Comparison of ENCODE assay signal across 31 cellular contexts in the genomic region with DNA sequence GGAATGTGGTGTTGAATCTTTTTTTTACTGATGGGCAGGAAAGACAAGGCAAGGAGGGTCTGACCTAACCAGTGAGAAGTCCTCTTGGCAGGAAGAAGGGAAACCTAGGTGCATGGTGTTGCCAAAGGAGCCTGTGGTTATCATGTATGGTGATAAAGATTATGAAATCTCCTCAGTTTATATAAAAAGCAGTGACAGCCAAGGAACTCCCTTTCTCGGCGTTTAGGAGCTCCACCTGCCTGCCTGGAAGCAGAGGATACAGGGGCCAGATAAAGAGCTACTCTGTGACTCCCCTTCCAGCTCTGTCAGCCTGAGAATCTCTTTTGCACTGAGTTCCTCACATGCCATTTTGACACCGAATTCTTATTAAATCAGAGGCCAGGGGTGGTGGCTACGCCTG. TPM values are rescaled to one million over a fixed set of nuclear protein-coding genes. Genes with fewer than 3 reads are reported as not detected.
A peak's percentile ranks its signal among the peaks of the same experiment; 100 is the strongest.
DNase-seq lines count a peak whose midpoint lies in the region; ATAC-seq and TF ChIP-seq lines count a peak whose summit lies in the region.
"Had no signal": no experiment of that assay in that cellular context is flagged by ENCODE, and none has a peak within 500 bp of the region (broad histone marks: within the 10 kb centered on the region; RNA-seq: fewer than 3 reads in every experiment).

No MANE protein-coding gene starts in this region.

- no peaks in the 10 kb centered on the region for H3K36me3 ChIP-seq in gastroesophageal sphincter
- no peaks in the 10 kb centered on the region for H3K36me3 ChIP-seq in adrenal gland (replicated peaks in 1 of 2)
- H3K36me3 ChIP-seq: ovary had no signal

- H3K4me3 ChIP-seq in AG10803 (ENCODE audit: low read length) (no peak overlapping the region), gastroesophageal sphincter (no peak overlapping the region), adrenal gland (no peak overlapping the region)
- H3K4me3 ChIP-seq: body of pancreas, dorsolateral prefrontal cortex, ovary, SK-N-MC had no signal

- H3K27ac Mint-ChIP-seq in nephron progenitor cell = peak overlapping the region; percentile 81
- no peak overlapping the region for H3K27ac Mint-ChIP-seq in effector memory CD8-positive, alpha-beta T cell
- H3K27ac Mint-ChIP-seq: activated CD8-positive, alpha-beta T cell treated with anti-CD3 and anti-CD28 coated beads for 36 hours; activated naive CD8-positive, alpha-beta T cell treated with anti-CD3 and anti-CD28 coated beads, Interleukin-2, amount 10 ng/mL, durations not matched to agents 7 days and 5 days; memory B cell; naive B cell; stimulated activated memory B cell treated with anti-CD40 and anti-IgM and Interleukin-4, amounts not matched to agents 10 μg/mL and 1 μg/mL and 100 μg/mL, for 72 hours had no signal

- no peak for TF ChIP-seq EP300 in gastroesophageal sphincter (IDR thresholded peaks at IDR 0.05)

- DNase-seq in AG10803 (ENCODE audit: low read depth) (peak; percentile 48), RPMI7951 (ENCODE audit: low read depth) (peak; percentile 33), nephron progenitor cell (no peak), adrenal gland (no peak)
- DNase-seq in stimulated activated CD4-positive, alpha-beta T cell treated with anti-CD3 and anti-CD28 coated beads, Interleukin-1b, Interleukin-23, amount 100 ng/mL, for 48 hours = no peak
- no peak for DNase-seq in effector memory CD8-positive, alpha-beta T cell
- DNase-seq: activated CD4-positive, alpha-beta T cell treated with anti-CD3 and anti-CD28 coated beads for 1 hour; activated CD8-positive, alpha-beta T cell treated with anti-CD3 and anti-CD28 coated beads for 36 hours; activated gamma-delta T cell; activated naive CD8-positive, alpha-beta T cell treated with anti-CD3 and anti-CD28 coated beads, Interleukin-2, amount 10 ng/mL, durations not matched to agents 7 days and 5 days; body of pancreas; cerebellar nuclear complex; DND-41; dorsolateral prefrontal cortex; MV-4-11; naive B cell; NCI-H1436 treated with DMSO at 0.1 percent for 48 hours; NCI-H2107; NCI-H446; NCI-H82; RPMI8226; stimulated activated CD4-positive, alpha-beta T cell treated with anti-CD3 and anti-CD28 coated beads, Interleukin-12 subunit alpha, Interleukin-12 subunit beta, amount 100 ng/mL, for 4 hours; stimulated activated CD4-positive, alpha-beta T cell treated with anti-CD3 and anti-CD28 coated beads, Interleukin-4, amount 100 ng/mL, for 24 hours had no signal

- 21 to 32% methylated on average over 3 of the region's 4 CpGs for WGBS in gastroesophageal sphincter (ENCODE audit: low coverage in 1 of 2), 2 donors
- WGBS in adrenal gland, 4 donors = 64 to 67% (median 66%) methylated on average over 4 of the region's 4 CpGs

- H3K4me3 Mint-ChIP-seq in nephron progenitor cell = no peak overlapping the region
- no peak overlapping the region for H3K4me3 Mint-ChIP-seq in effector memory CD8-positive, alpha-beta T cell
- H3K4me3 Mint-ChIP-seq: activated CD8-positive, alpha-beta T cell treated with anti-CD3 and anti-CD28 coated beads for 36 hours; activated naive CD8-positive, alpha-beta T cell treated with anti-CD3 and anti-CD28 coated beads, Interleukin-2, amount 10 ng/mL, durations not matched to agents 7 days and 5 days; memory B cell; naive B cell; stimulated activated memory B cell treated with anti-CD40 and anti-IgM and Interleukin-4, amounts not matched to agents 10 μg/mL and 1 μg/mL and 100 μg/mL, for 72 hours had no signal

- H3K27me3 ChIP-seq in gastroesophageal sphincter (no peaks in the 10 kb centered on the region), adrenal gland (no peaks in the 10 kb centered on the region)
- H3K27me3 ChIP-seq: body of pancreas, ovary had no signal

- H3K4me1 ChIP-seq in gastroesophageal sphincter (peaks cover 0 to 83% (median 7%) of the 10 kb centered on the region in 3 donors), adrenal gland (replicated peaks in 1 of 2) (peaks cover 0 to 18% of the 10 kb centered on the region in 2 donors)

- H3K27ac ChIP-seq in gastroesophageal sphincter = peak overlapping the region in 3 of 4 donors; percentile 69 to 79 (median 70)
- no peak overlapping the region for H3K27ac ChIP-seq in adrenal gland
- H3K27ac ChIP-seq: body of pancreas, KMS-11, ovary had no signal

- peaks cover 72% of the 10 kb centered on the region for H3K4me1 Mint-ChIP-seq in nephron progenitor cell
- H3K4me1 Mint-ChIP-seq in effector memory CD8-positive, alpha-beta T cell (ENCODE audit: low read depth in 2 of 2) = no peaks in the 10 kb centered on the region
- H3K4me1 Mint-ChIP-seq: activated naive CD8-positive, alpha-beta T cell treated with anti-CD3 and anti-CD28 coated beads, Interleukin-2, amount 10 ng/mL, durations not matched to agents 7 days and 5 days; memory B cell; naive B cell; stimulated activated memory B cell treated with anti-CD40 and anti-IgM and Interleukin-4, amounts not matched to agents 10 μg/mL and 1 μg/mL and 100 μg/mL, for 72 hours had no signal

- H3K9me3 ChIP-seq in gastroesophageal sphincter (no peaks in the 10 kb centered on the region), adrenal gland (replicated peaks in 1 of 3) (no peaks in the 10 kb centered on the region)
- H3K9me3 ChIP-seq: body of pancreas, ovary had no signal

- intact Hi-C loops in adrenal gland (cut with DNase I) = no loop called here

- no peaks in the 10 kb centered on the region for H3K9me3 Mint-ChIP-seq in nephron progenitor cell
- no peaks in the 10 kb centered on the region for H3K9me3 Mint-ChIP-seq in effector memory CD8-positive, alpha-beta T cell
- H3K9me3 Mint-ChIP-seq: activated CD8-positive, alpha-beta T cell treated with anti-CD3 and anti-CD28 coated beads for 36 hours; activated naive CD8-positive, alpha-beta T cell treated with anti-CD3 and anti-CD28 coated beads, Interleukin-2, amount 10 ng/mL, durations not matched to agents 7 days and 5 days; memory B cell; naive B cell; stimulated activated memory B cell treated with anti-CD40 and anti-IgM and Interleukin-4, amounts not matched to agents 10 μg/mL and 1 μg/mL and 100 μg/mL, for 72 hours had no signal

- TF ChIP-seq CTCF in AG10803 (conservative IDR thresholded peaks at IDR 0.05; ENCODE audit: low read length) (no peak), gastroesophageal sphincter (IDR thresholded peaks at IDR 0.05) (no peak), nephron progenitor cell (IDR thresholded peaks at IDR 0.05) (no peak), adrenal gland (IDR thresholded peaks at IDR 0.05) (no peak)

- ATAC-seq in gastroesophageal sphincter (peak; percentile 30), HG02852 (IDR thresholded peaks at IDR 0.05; ENCODE audit: unreplicated experiment) (no peak)
- ATAC-seq in effector memory CD8-positive, alpha-beta T cell (replicated peaks) = no peak
- ATAC-seq: activated CD8-positive, alpha-beta T cell treated with anti-CD3 and anti-CD28 coated beads for 36 hours; body of pancreas; stimulated activated memory B cell treated with anti-CD40 and anti-IgM and Interleukin-4, amounts not matched to agents 10 μg/mL and 1 μg/mL and 100 μg/mL, for 72 hours had no signal

- TF ChIP-seq POLR2A in gastroesophageal sphincter (IDR thresholded peaks at IDR 0.05) (no peak), adrenal gland (IDR thresholded peaks at IDR 0.05) (no peak)

- H3K27me3 Mint-ChIP-seq in nephron progenitor cell (ENCODE audit: low read depth, poor library complexity) = peaks cover 3% of the 10 kb centered on the region
- peaks cover 30 to 32% of the 10 kb centered on the region in 2 donors for H3K27me3 Mint-ChIP-seq in effector memory CD8-positive, alpha-beta T cell

- H3K36me3 Mint-ChIP-seq in nephron progenitor cell (ENCODE audit: low read depth) = peaks cover 41% of the 10 kb centered on the region
- no peaks in the 10 kb centered on the region for H3K36me3 Mint-ChIP-seq in effector memory CD8-positive, alpha-beta T cell (ENCODE audit: insufficient read depth)
- H3K36me3 Mint-ChIP-seq: activated naive CD8-positive, alpha-beta T cell treated with anti-CD3 and anti-CD28 coated beads, Interleukin-2, amount 10 ng/mL, durations not matched to agents 7 days and 5 days; memory B cell; naive B cell; stimulated activated memory B cell treated with anti-CD40 and anti-IgM and Interleukin-4, amounts not matched to agents 10 μg/mL and 1 μg/mL and 100 μg/mL, for 72 hours had no signal

RNA-seq across cellular contexts. Expression of gene COLEC12, which starts 26.1 kb away (rescaled TPM):
- total RNA-seq in RPMI7951 (2014; rRNA removed; shearing (Covaris generic)) = 95.0 and 103 TPM in 2 replicates
- total RNA-seq in gastroesophageal sphincter (10 to 100 TPM; 21.2 to 40.1 (median 37.1) TPM), adrenal gland (10 to 100 TPM in 5 of 8 donors, 1 to 10 TPM in 3; 5.1 to 19.5 (median 14.0) TPM)
- polyA plus RNA-seq in adrenal gland = 1 to 10 TPM; 1.5 to 2.9 (median 2.8) TPM
- total RNA-seq: activated CD8-positive, alpha-beta T cell treated with anti-CD3 and anti-CD28 coated beads for 36 hours; T-helper 1 cell treated with Interleukin-12 subunit alpha and Interleukin-12 subunit beta and Interleukin-4 antibody, amounts not matched to agents 30 ng/mL and 1 ng/mL, for 36 hours had no signal

Comparison
In these comparisons a context has a peak if more than half of its experiments do, and no peak if none do; other contexts are left out.
1. DNase-seq: peak in AG10803 (single experiment) and RPMI7951 (single experiment); none in nephron progenitor cell (single experiment), stimulated activated CD4-positive, alpha-beta T cell treated with anti-CD3 and anti-CD28 coated beads, Interleukin-1b, Interleukin-23, amount 100 ng/mL, for 48 hours (single experiment), effector memory CD8-positive, alpha-beta T cell (0 of 3) and adrenal gland (0 of 7).
2. H3K27ac ChIP-seq: peak in gastroesophageal sphincter (3 of 4); none in adrenal gland (0 of 5).